ENCODE assay signal across 8 cellular contexts in the genomic region with DNA sequence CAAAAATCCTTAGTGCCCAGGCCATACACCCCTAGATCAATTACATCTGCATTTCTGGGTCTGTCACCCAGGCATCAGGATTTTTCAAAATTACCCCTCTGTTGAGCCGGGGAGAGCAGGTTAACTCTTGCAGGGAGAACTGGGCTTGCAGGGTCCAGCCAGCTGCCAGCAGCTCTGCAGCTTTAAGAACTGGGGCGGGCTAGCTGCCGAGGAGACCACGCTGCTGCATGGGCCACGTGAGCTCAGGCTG. TPM values are rescaled to one million over a fixed set of nuclear protein-coding genes. Genes with fewer than 3 reads are reported as not detected.
DNase-seq lines count a peak whose midpoint lies in the region; ATAC-seq and TF ChIP-seq lines count a peak whose summit lies in the region.

A gene with protein sequence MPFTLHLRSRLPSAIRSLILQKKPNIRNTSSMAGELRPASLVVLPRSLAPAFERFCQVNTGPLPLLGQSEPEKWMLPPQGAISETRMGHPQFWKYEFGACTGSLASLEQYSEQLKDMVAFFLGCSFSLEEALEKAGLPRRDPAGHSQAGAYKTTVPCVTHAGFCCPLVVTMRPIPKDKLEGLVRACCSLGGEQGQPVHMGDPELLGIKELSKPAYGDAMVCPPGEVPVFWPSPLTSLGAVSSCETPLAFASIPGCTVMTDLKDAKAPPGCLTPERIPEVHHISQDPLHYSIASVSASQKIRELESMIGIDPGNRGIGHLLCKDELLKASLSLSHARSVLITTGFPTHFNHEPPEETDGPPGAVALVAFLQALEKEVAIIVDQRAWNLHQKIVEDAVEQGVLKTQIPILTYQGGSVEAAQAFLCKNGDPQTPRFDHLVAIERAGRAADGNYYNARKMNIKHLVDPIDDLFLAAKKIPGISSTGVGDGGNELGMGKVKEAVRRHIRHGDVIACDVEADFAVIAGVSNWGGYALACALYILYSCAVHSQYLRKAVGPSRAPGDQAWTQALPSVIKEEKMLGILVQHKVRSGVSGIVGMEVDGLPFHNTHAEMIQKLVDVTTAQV (plus strand): TSS at position 245 of the 250 bp plus-strand sequence. CDS start 46,222 bp downstream, outside the sequence.

- no peaks in the 10 kb centered on the region for H3K9me3 Mint-ChIP-seq in activated CD4-positive, alpha-beta memory T cell treated with anti-CD3 and anti-CD28 coated beads, Interleukin-2, amount 10 ng/mL, durations not matched to agents 7 days and 5 days
- peaks cover 2% of the 10 kb centered on the region for H3K9me3 Mint-ChIP-seq in neural crest cell

- peak within 1 kb of the TSS; percentile 96 for H3K27ac Mint-ChIP-seq in activated CD4-positive, alpha-beta memory T cell treated with anti-CD3 and anti-CD28 coated beads, Interleukin-2, amount 10 ng/mL, durations not matched to agents 7 days and 5 days
- H3K27ac Mint-ChIP-seq in neural crest cell (ENCODE audit: unreplicated experiment) = peak within 1 kb of the TSS; percentile 95

- POLR2A ChIA-PET in activated CD4-positive, alpha-beta memory T cell treated with anti-CD3 and anti-CD28 coated beads, Interleukin-2, amount 10 ng/mL, durations not matched to agents 7 days and 5 days (lab: Charles Lee) = interaction anchor here (0.7 to 8.6 kb wide), 27 partner anchors 14 to 753 kb away, joined by 3 to 488 read pairs (median 8); a partner anchor contains a TSS

- CTCF ChIA-PET in activated CD4-positive, alpha-beta memory T cell treated with anti-CD3 and anti-CD28 coated beads, Interleukin-2, amount 10 ng/mL, durations not matched to agents 7 days and 5 days (lab: Charles Lee) = interaction anchor here (0.6 to 5.8 kb wide), 17 partner anchors 13 to 211 kb away, joined by 3 to 50 read pairs (median 5); a partner anchor contains a TSS

- peak within 1 kb of the TSS; percentile 94 for H3K4me3 Mint-ChIP-seq in activated CD4-positive, alpha-beta memory T cell treated with anti-CD3 and anti-CD28 coated beads, Interleukin-2, amount 10 ng/mL, durations not matched to agents 7 days and 5 days
- peak within 1 kb of the TSS; percentile 82 for H3K4me3 Mint-ChIP-seq in neural crest cell

- TF ChIP-seq CTCF in neural crest cell (conservative IDR thresholded peaks at IDR 0.05) = no peak

- H3K27me3 Mint-ChIP-seq in activated CD4-positive, alpha-beta memory T cell treated with anti-CD3 and anti-CD28 coated beads, Interleukin-2, amount 10 ng/mL, durations not matched to agents 7 days and 5 days = no peaks in the 10 kb centered on the region
- H3K27me3 Mint-ChIP-seq in neural crest cell (ENCODE audit: low read depth) = no peaks in the 10 kb centered on the region

- DNase-seq in EL (peak; percentile 79), HuH-7.5 (ENCODE audit: low spot score) (peak; percentile 42), fibroblast of the conjunctiva (ENCODE audit: low read depth) (peak; percentile 56), neural crest cell (ENCODE audit: low read depth, low spot score) (no peak), NCI-H2081 (lab: John Stamatoyannopoulos, UW) (no peak), NCI-H2029 treated with DMSO at 0.1 percent for 48 hours (lab: John Stamatoyannopoulos, UW) (no peak)
- DNase-seq in activated CD4-positive, alpha-beta memory T cell treated with anti-CD3 and anti-CD28 coated beads, Interleukin-2, amount 10 ng/mL, durations not matched to agents 7 days and 5 days = no peak

- H3K4me1 Mint-ChIP-seq in activated CD4-positive, alpha-beta memory T cell treated with anti-CD3 and anti-CD28 coated beads, Interleukin-2, amount 10 ng/mL, durations not matched to agents 7 days and 5 days = peaks cover 66% of the 10 kb centered on the region
- H3K4me1 Mint-ChIP-seq in neural crest cell = peaks cover 44% of the 10 kb centered on the region

- H3K36me3 Mint-ChIP-seq in activated CD4-positive, alpha-beta memory T cell treated with anti-CD3 and anti-CD28 coated beads, Interleukin-2, amount 10 ng/mL, durations not matched to agents 7 days and 5 days (ENCODE audit: low read depth) = peaks cover 51% of the 10 kb centered on the region
- H3K36me3 Mint-ChIP-seq in neural crest cell (ENCODE audit: low read depth) = no peaks in the 10 kb centered on the region

- ATAC-seq in GM21423 (IDR thresholded peaks at IDR 0.05; ENCODE audit: unreplicated experiment) = peak; percentile 77

RNA-seq across cellular contexts. Expression of the gene that starts here (rescaled TPM):
- 100 to 1,000 TPM; 112 to 115 TPM for total RNA-seq in activated CD4-positive, alpha-beta memory T cell treated with anti-CD3 and anti-CD28 coated beads, Interleukin-2, amount 10 ng/mL, durations not matched to agents 7 days and 5 days
- total RNA-seq in neural crest cell = 13.1 and 15.6 TPM in 2 replicates

Comparison
In these comparisons a context has a peak if more than half of its experiments do, and no peak if none do; other contexts are left out.
1. DNase-seq: peak in EL (single experiment), HuH-7.5 (single experiment) and fibroblast of the conjunctiva (single experiment); none in activated CD4-positive, alpha-beta memory T cell treated with anti-CD3 and anti-CD28 coated beads, Interleukin-2, amount 10 ng/mL, durations not matched to agents 7 days and 5 days (single experiment), neural crest cell (single experiment), NCI-H2081 (0 of 2) and NCI-H2029 treated with DMSO at 0.1 percent for 48 hours (single experiment).